8 cellular contexts compared by ENCODE assay signal in the genomic region with DNA sequence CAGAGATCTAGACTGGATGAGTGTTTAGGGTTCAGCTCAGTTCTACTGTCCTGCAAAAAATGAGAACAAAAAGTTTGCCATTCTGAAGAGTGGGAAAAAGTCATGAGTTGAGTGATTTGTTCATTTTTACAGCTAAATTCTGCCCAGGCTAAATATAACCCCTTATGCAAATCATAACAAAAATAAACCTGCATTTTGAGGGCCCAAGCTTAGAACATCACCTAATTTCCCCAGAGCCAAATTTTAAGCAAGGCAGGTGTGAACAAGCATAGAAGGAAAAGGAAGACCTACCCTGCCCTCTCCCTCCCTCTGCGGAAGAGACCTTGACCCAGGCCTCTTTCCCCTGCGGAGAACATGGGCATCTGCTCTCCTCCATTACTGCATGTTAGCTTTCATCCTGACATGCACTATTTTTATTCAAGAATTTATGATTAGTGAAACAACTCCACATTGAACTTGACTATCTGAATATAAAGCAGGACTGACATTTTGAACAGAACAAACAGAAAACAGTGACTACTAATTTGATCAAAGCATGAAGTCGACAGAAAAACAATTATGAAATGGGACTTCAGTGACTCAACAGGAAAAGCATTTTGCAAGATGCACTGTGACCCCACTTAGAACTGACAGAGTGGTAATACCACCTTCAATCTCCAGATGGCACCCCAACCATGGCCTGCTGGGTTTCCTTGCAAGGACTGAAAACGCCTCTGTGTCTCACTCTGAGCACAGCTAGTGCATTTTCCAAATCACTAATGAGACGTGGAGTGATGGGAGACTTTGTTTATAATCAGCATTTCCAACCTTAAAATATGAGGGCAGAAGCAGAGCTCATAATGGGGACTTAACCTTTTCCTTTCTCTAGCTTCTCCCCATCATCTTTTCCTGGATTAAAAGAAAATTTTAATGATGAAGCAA. TPM values are rescaled to one million over a fixed set of nuclear protein-coding genes. Genes with fewer than 3 reads are reported as not detected.
DNase-seq lines count a peak whose midpoint lies in the region; ATAC-seq, FAIRE-seq and TF ChIP-seq lines count a peak whose summit lies in the region.

No MANE protein-coding gene starts in this region.

- TF ChIP-seq CTCF in brain (conservative IDR thresholded peaks at IDR 0.05) = peak; percentile 94 to 96

- H3K27me3 ChIP-seq in iPS DF 6.9 (ENCODE audit: control insufficient read depth, insufficient read depth, low read length) (no peaks in the 10 kb centered on the region), small intestine (ENCODE audit: control insufficient read depth in 2 of 2, insufficient read depth in 2 of 2, low read length in 2 of 2) (no peaks in the 10 kb centered on the region)

- peaks cover 64% of the 10 kb centered on the region for H3K4me1 Mint-ChIP-seq in brain

- DNase-seq in activated gamma-delta T cell treated with Interleukin-2 at 50 U/mL for 16 hours = peak; percentile 86
- DNase-seq in activated gamma-delta T cell (lab: John Stamatoyannopoulos, UW) = no peak
- DNase-seq in NCI-H2029 (lab: John Stamatoyannopoulos, UW) = peak; percentile 73
- peak; percentile 72 for DNase-seq in iPS DF 6.9 (ENCODE audit: low read depth, low spot score)
- peak; percentile 93 for DNase-seq in small intestine

- H3K4me3 Mint-ChIP-seq in brain = peak overlapping the region in 4 of 5 experiments; percentile 40 to 71 (median 51)

- no peak overlapping the region for H3K4me3 ChIP-seq in iPS DF 6.9 (ENCODE audit: low read length)
- no peak overlapping the region for H3K4me3 ChIP-seq in small intestine (ENCODE audit: low read depth in 1 of 2, low read length in 2 of 2)

- FAIRE-seq in TTC549 (lab: Jason Lieb, UNC) = peak; percentile 36
- peak; percentile 44 for FAIRE-seq in small intestine (lab: Jason Lieb, UNC)

- no peaks in the 10 kb centered on the region for H3K27me3 Mint-ChIP-seq in brain

- WGBS in iPS DF 6.9 (ENCODE audit: insufficient coverage, insufficient read length) = no CpG with 5 or more reads among the region's 5 CpGs
- WGBS in small intestine, 3 donors = 5 to 8% (median 8%) methylated on average over 5 of the region's 5 CpGs

- no peaks in the 10 kb centered on the region for H3K9me3 Mint-ChIP-seq in brain

- H3K36me3 Mint-ChIP-seq in brain = peaks cover 32% of the 10 kb centered on the region

- peak overlapping the region; percentile 66 to 96 (median 81) for H3K27ac Mint-ChIP-seq in brain

- H3K36me3 ChIP-seq in iPS DF 6.9 (ENCODE audit: control insufficient read depth, insufficient read depth, low read length) (no peaks in the 10 kb centered on the region), small intestine (ENCODE audit: control insufficient read depth in 2 of 2, insufficient read depth in 2 of 2, low read length in 2 of 2) (no peaks in the 10 kb centered on the region)

- peak; percentile 72 for ATAC-seq in HG02973 (IDR thresholded peaks at IDR 0.05; ENCODE audit: unreplicated experiment)

- no peak overlapping the region for H3K27ac ChIP-seq in iPS DF 6.9 (ENCODE audit: low read length)
- peak overlapping the region; percentile 3 to 93 for H3K27ac ChIP-seq in small intestine (ENCODE audit: low read depth in 1 of 2, low read length in 1 of 2)

- H3K9me3 ChIP-seq in iPS DF 6.9 (ENCODE audit: control insufficient read depth, insufficient read depth, low read length) (no peaks in the 10 kb centered on the region), small intestine (ENCODE audit: control insufficient read depth, low read depth) (no peaks in the 10 kb centered on the region)

- H3K4me1 ChIP-seq in iPS DF 6.9 (ENCODE audit: control insufficient read depth, insufficient read depth, low read length) (peaks cover 2% of the 10 kb centered on the region; the same call in 1 of the 2 replicates), small intestine (ENCODE audit: control insufficient read depth in 2 of 2, insufficient read depth in 1 of 2, low read depth in 1 of 2, low read length in 1 of 2) (peaks cover 0 to 9% of the 10 kb centered on the region in 2 donors)

RNA-seq across cellular contexts. Expression of a gene that starts 30.9 kb away (rescaled TPM):
- polyA plus RNA-seq in brain (ENCODE audit: insufficient read depth, low read depth, low replicate concordance) = 8.1 TPM
- 1 to 10 TPM; 1.1 to 7.2 (median 2.4) TPM for polyA plus RNA-seq in small intestine
